11 cellular contexts compared by ENCODE assay signal in the genomic region with DNA sequence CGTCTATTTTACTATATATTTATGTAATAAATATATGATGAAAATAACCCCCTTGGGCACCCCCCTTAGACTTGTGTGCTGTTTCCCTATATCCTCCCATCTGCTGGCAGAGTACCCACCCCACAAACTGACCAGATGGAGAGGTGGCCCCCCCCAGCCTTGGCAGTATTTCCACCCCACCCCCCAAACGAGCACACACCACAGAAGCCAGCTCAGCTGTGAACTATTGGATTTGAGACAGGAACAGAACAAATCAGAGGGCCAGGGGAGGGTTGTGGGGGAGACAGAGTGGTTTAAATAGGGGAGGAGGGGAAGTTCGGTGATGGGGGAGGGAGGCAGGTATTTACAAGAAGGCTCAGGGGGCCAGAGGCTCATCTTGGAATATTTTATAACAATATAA. TPM values are rescaled to one million over a fixed set of nuclear protein-coding genes. Genes with fewer than 3 reads are reported as not detected.
A peak's percentile ranks its signal among the peaks of the same experiment; 100 is the strongest.
DNase-seq lines count a peak whose midpoint lies in the region; ATAC-seq and TF ChIP-seq lines count a peak whose summit lies in the region.
"Had no signal": no experiment of that assay in that cellular context is flagged by ENCODE, and none has a peak within 500 bp of the region (broad histone marks: within the 10 kb centered on the region; RNA-seq: fewer than 3 reads in every experiment).

No MANE protein-coding gene starts in this region.

- H3K9me3 ChIP-seq in CD4-positive, CD25-positive, alpha-beta regulatory T cell (ENCODE audit: control insufficient read depth in 2 of 2, low read length in 2 of 2) = no peaks in the 10 kb centered on the region
- H3K9me3 ChIP-seq in WERI-Rb-1 (ENCODE audit: severe bottlenecking) (no peaks in the 10 kb centered on the region), stomach (no peaks in the 10 kb centered on the region)

- TF ChIP-seq EP300 in stomach (IDR thresholded peaks at IDR 0.05) = no peak

- peak overlapping the region in 1 of 3 donors; percentile 48 for H3K27ac Mint-ChIP-seq in CD4-positive, CD25-positive, alpha-beta regulatory T cell
- peak overlapping the region in 3 of 10 donors; percentile 69 to 80 (median 80) for H3K27ac Mint-ChIP-seq in naive thymus-derived CD8-positive, alpha-beta T cell
- H3K27ac Mint-ChIP-seq: activated naive CD8-positive, alpha-beta T cell treated with anti-CD3 and anti-CD28 coated beads, Interleukin-2, amount 10 ng/mL, durations not matched to agents 7 days and 5 days had no signal

- H3K4me1 Mint-ChIP-seq in CD4-positive, CD25-positive, alpha-beta regulatory T cell = peaks cover 0 to 56% (median 33%) of the 10 kb centered on the region in 4 donors
- H3K4me1 Mint-ChIP-seq in naive thymus-derived CD8-positive, alpha-beta T cell = peaks cover 31 to 54% (median 48%) of the 10 kb centered on the region in 4 donors

- no peaks in the 10 kb centered on the region for H3K27me3 Mint-ChIP-seq in CD4-positive, CD25-positive, alpha-beta regulatory T cell
- no peaks in the 10 kb centered on the region for H3K27me3 Mint-ChIP-seq in naive thymus-derived CD8-positive, alpha-beta T cell
- H3K27me3 Mint-ChIP-seq: activated naive CD8-positive, alpha-beta T cell treated with anti-CD3 and anti-CD28 coated beads, Interleukin-2, amount 10 ng/mL, durations not matched to agents 7 days and 5 days had no signal

- no peak for ATAC-seq in CD4-positive, CD25-positive, alpha-beta regulatory T cell (ENCODE audit: low read depth in 2 of 2)
- no peak for ATAC-seq in naive thymus-derived CD8-positive, alpha-beta T cell
- ATAC-seq in HG02884 (IDR thresholded peaks at IDR 0.05; ENCODE audit: unreplicated experiment) (no peak), GM21576 (IDR thresholded peaks at IDR 0.05; ENCODE audit: unreplicated experiment) (no peak)

- POLR2A ChIA-PET in naive thymus-derived CD8-positive, alpha-beta T cell (lab: Charles Lee) = interaction anchor here (7.5 to 17.0 kb wide), 3 partner anchors 8 to 24 kb away, joined by 42 to 523 read pairs (median 253); partner anchors contain the start of gene THRA

- H3K36me3 ChIP-seq in CD4-positive, CD25-positive, alpha-beta regulatory T cell (ENCODE audit: control insufficient read depth, insufficient read depth, low read length) = peaks cover 61% of the 10 kb centered on the region
- H3K36me3 ChIP-seq in WERI-Rb-1 (peaks cover 58% of the 10 kb centered on the region), stomach (peaks cover 65 to 99% (median 98%) of the 10 kb centered on the region in 4 donors)

- peaks cover 35% of the 10 kb centered on the region for H3K36me3 Mint-ChIP-seq in CD4-positive, CD25-positive, alpha-beta regulatory T cell
- peaks cover 8 to 76% (median 12%) of the 10 kb centered on the region in 3 donors for H3K36me3 Mint-ChIP-seq in naive thymus-derived CD8-positive, alpha-beta T cell

- WGBS in stomach, 5 donors = 32 to 46% (median 37%) methylated on average over 3 of the region's 3 CpGs

- intact Hi-C loops in stomach (cut with DNase I; ENCODE audit: low total_unique reads) = no loop called here

- no peaks in the 10 kb centered on the region for H3K27me3 ChIP-seq in CD4-positive, CD25-positive, alpha-beta regulatory T cell (ENCODE audit: control insufficient read depth, insufficient read depth, low read length)
- H3K27me3 ChIP-seq in WERI-Rb-1 (ENCODE audit: insufficient read depth, low read depth, severe bottlenecking) = no peaks in the 10 kb centered on the region
- H3K27me3 ChIP-seq in stomach = no peaks in the 10 kb centered on the region

- no peak overlapping the region for H3K4me3 ChIP-seq in CD4-positive, CD25-positive, alpha-beta regulatory T cell (ENCODE audit: low read depth, low read length)
- H3K4me3 ChIP-seq in WERI-Rb-1 (ENCODE audit: low read depth, low read length) (peak overlapping the region; percentile 19; the same call in 1 of the 2 replicates), stomach (no peak overlapping the region)

- H3K27ac ChIP-seq in CD4-positive, CD25-positive, alpha-beta regulatory T cell (ENCODE audit: insufficient read depth, low read length, poor library complexity, severe bottlenecking) = peak overlapping the region; percentile 14
- peak overlapping the region; percentile 78 for H3K27ac ChIP-seq in WERI-Rb-1
- H3K27ac ChIP-seq in stomach = peak overlapping the region; percentile 25 to 98 (median 97)

- no peak overlapping the region for H3K4me3 Mint-ChIP-seq in CD4-positive, CD25-positive, alpha-beta regulatory T cell
- no peak overlapping the region for H3K4me3 Mint-ChIP-seq in naive thymus-derived CD8-positive, alpha-beta T cell
- H3K4me3 Mint-ChIP-seq: activated naive CD8-positive, alpha-beta T cell treated with anti-CD3 and anti-CD28 coated beads, Interleukin-2, amount 10 ng/mL, durations not matched to agents 7 days and 5 days had no signal

- no peak for TF ChIP-seq POLR2A in stomach (IDR thresholded peaks at IDR 0.05)

- no peaks in the 10 kb centered on the region for H3K9me3 Mint-ChIP-seq in CD4-positive, CD25-positive, alpha-beta regulatory T cell
- H3K9me3 Mint-ChIP-seq in naive thymus-derived CD8-positive, alpha-beta T cell = no peaks in the 10 kb centered on the region
- H3K9me3 Mint-ChIP-seq: activated naive CD8-positive, alpha-beta T cell treated with anti-CD3 and anti-CD28 coated beads, Interleukin-2, amount 10 ng/mL, durations not matched to agents 7 days and 5 days had no signal

- TF ChIP-seq CTCF in WERI-Rb-1 (IDR thresholded peaks at IDR 0.05; ENCODE audit: low read depth, low read length) (no peak), stomach (IDR thresholded peaks at IDR 0.05) (no peak)

- peaks cover 39% of the 10 kb centered on the region for H3K4me1 ChIP-seq in CD4-positive, CD25-positive, alpha-beta regulatory T cell (ENCODE audit: control insufficient read depth, insufficient read depth, low read length, poor library complexity, severe bottlenecking)
- peaks cover 67 to 87% (median 80%) of the 10 kb centered on the region in 4 donors for H3K4me1 ChIP-seq in stomach

- DNase-seq in CD4-positive, CD25-positive, alpha-beta regulatory T cell = no peak
- DNase-seq in WERI-Rb-1 = peak; percentile 82
- DNase-seq in inferior parietal cortex (ENCODE audit: extremely low spot score) = peak; percentile 39
- DNase-seq in stomach = no peak
- DNase-seq in naive thymus-derived CD8-positive, alpha-beta T cell = no peak
- no peak for DNase-seq in DMS79 treated with DMSO at 0.1 percent for 48 hours (lab: John Stamatoyannopoulos, UW)
- DNase-seq: activated naive CD8-positive, alpha-beta T cell treated with anti-CD3 and anti-CD28 coated beads, Interleukin-2, amount 10 ng/mL, durations not matched to agents 7 days and 5 days; mammary epithelial cell; NCI-H2227 treated with DMSO at 0.1 percent for 48 hours had no signal

RNA-seq across cellular contexts. Expression of gene NR1D1, which starts 7.8 kb away (rescaled TPM):
- total RNA-seq in CD4-positive, CD25-positive, alpha-beta regulatory T cell = 29.5 TPM
- polyA plus RNA-seq in CD4-positive, CD25-positive, alpha-beta regulatory T cell = 10 to 100 TPM in 1 of 4 donors, 1 to 10 TPM in 3; 4.9 to 10.1 (median 6.2) TPM
- 10 to 100 TPM in 2 of 5 donors, 1 to 10 TPM in 3; 2.8 to 14.9 (median 9.0) TPM for total RNA-seq in stomach
- polyA plus RNA-seq in stomach = 10 to 100 TPM in 1 of 3 donors, 1 to 10 TPM in 2; 5.5 to 20.5 (median 9.6) TPM
- total RNA-seq in naive thymus-derived CD8-positive, alpha-beta T cell = 10 to 100 TPM; 18.2 to 19.2 TPM
- 1 to 10 TPM; 3.9 to 9.9 (median 6.4) TPM for polyA plus RNA-seq in naive thymus-derived CD8-positive, alpha-beta T cell

RNA-seq across cellular contexts. Expression of gene MSL1, which starts 29.2 kb away (rescaled TPM):
- total RNA-seq in CD4-positive, CD25-positive, alpha-beta regulatory T cell = 126 TPM
- 10 to 100 TPM in 2 of 4 donors, 1 to 10 TPM in 2; 9.3 to 10.5 (median 9.8) TPM for polyA plus RNA-seq in CD4-positive, CD25-positive, alpha-beta regulatory T cell
- total RNA-seq in stomach = 100 to 1,000 TPM in 2 of 5 donors, 10 to 100 TPM in 3; 47.1 to 322 (median 90.1) TPM
- polyA plus RNA-seq in stomach = 10 to 100 TPM; 29.3 to 63.8 (median 32.7) TPM
- 100 to 1,000 TPM; 132 to 135 TPM for total RNA-seq in naive thymus-derived CD8-positive, alpha-beta T cell
- polyA plus RNA-seq in naive thymus-derived CD8-positive, alpha-beta T cell = 10 to 100 TPM in 1 of 3 donors, 1 to 10 TPM in 2; 6.8 to 12.8 (median 9.2) TPM

RNA-seq across cellular contexts. Expression of gene THRA, which starts 29.8 kb away (rescaled TPM):
- total RNA-seq in CD4-positive, CD25-positive, alpha-beta regulatory T cell = 29.4 TPM
- polyA plus RNA-seq in CD4-positive, CD25-positive, alpha-beta regulatory T cell = 10 to 100 TPM; 10.7 to 15.9 (median 13.4) TPM
- 10 to 100 TPM; 21.1 to 52.2 (median 38.4) TPM for total RNA-seq in stomach
- polyA plus RNA-seq in stomach = 10 to 100 TPM; 21.4 to 37.0 (median 26.4) TPM
- 10 to 100 TPM; 53.6 to 54.2 TPM for total RNA-seq in naive thymus-derived CD8-positive, alpha-beta T cell
- 10 to 100 TPM; 11.3 to 23.3 (median 22.2) TPM for polyA plus RNA-seq in naive thymus-derived CD8-positive, alpha-beta T cell

RNA-seq across cellular contexts. Expression of gene MED24, which starts 38.4 kb away (rescaled TPM):
- total RNA-seq in CD4-positive, CD25-positive, alpha-beta regulatory T cell = 78.8 TPM
- polyA plus RNA-seq in CD4-positive, CD25-positive, alpha-beta regulatory T cell = 10 to 100 TPM; 34.3 to 46.1 (median 40.3) TPM
- total RNA-seq in stomach = 100 to 1,000 TPM in 2 of 5 donors, 10 to 100 TPM in 3; 55.4 to 336 (median 91.6) TPM
- 10 to 100 TPM; 24.1 to 49.5 (median 32.7) TPM for polyA plus RNA-seq in stomach
- total RNA-seq in naive thymus-derived CD8-positive, alpha-beta T cell = 100 to 1,000 TPM; 104 TPM
- polyA plus RNA-seq in naive thymus-derived CD8-positive, alpha-beta T cell = 10 to 100 TPM; 37.3 to 67.7 (median 42.1) TPM

RNA-seq across cellular contexts. Expression of gene CASC3, which starts 47.8 kb away (rescaled TPM):
- total RNA-seq in CD4-positive, CD25-positive, alpha-beta regulatory T cell = 165 TPM
- polyA plus RNA-seq in CD4-positive, CD25-positive, alpha-beta regulatory T cell = 10 to 100 TPM; 42.5 to 46.6 (median 44.2) TPM
- total RNA-seq in stomach = 100 to 1,000 TPM in 2 of 5 donors, 10 to 100 TPM in 3; 41.9 to 198 (median 85.5) TPM
- polyA plus RNA-seq in stomach = 10 to 100 TPM; 27.6 to 42.2 (median 37.0) TPM
- 100 to 1,000 TPM; 153 to 162 TPM for total RNA-seq in naive thymus-derived CD8-positive, alpha-beta T cell
- polyA plus RNA-seq in naive thymus-derived CD8-positive, alpha-beta T cell = 10 to 100 TPM; 33.5 to 46.9 (median 40.6) TPM

Comparison
In these comparisons a context has a peak if more than half of its experiments do, and no peak if none do; other contexts are left out.
1. DNase-seq: peak in WERI-Rb-1 (single experiment) and inferior parietal cortex (single experiment); none in CD4-positive, CD25-positive, alpha-beta regulatory T cell (0 of 3), stomach (single experiment), naive thymus-derived CD8-positive, alpha-beta T cell (0 of 10) and DMS79 treated with DMSO at 0.1 percent for 48 hours (single experiment).
2. H3K27ac ChIP-seq: peak in every context shown above with its lines; median percentile 97 in stomach; 78 in WERI-Rb-1; 14 in CD4-positive, CD25-positive, alpha-beta regulatory T cell.